24 cellular contexts compared by ENCODE assay signal in the genomic region with DNA sequence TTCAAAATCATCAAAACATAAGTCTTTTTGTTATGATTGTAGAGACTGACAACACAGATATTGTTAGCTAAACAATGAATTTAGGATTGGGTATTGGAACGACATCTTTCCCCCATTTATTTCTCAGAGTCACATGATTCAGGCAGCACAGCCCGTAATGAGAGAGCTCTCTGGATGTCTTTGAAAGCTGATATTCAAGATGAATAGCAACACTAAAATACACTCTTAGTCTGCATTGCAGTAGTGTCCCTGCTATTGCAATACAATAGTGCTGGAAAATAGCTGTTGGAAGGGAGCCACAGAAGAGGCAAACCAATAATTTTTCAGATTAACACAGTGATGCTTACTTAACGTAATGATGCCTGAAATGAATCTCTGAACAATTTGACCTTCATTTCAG. TPM values are rescaled to one million over a fixed set of nuclear protein-coding genes. Genes with fewer than 3 reads are reported as not detected.
DNase-seq lines count a peak whose midpoint lies in the region; ATAC-seq, FAIRE-seq and TF ChIP-seq lines count a peak whose summit lies in the region.
"Had no signal": no experiment of that assay in that cellular context is flagged by ENCODE, and none has a peak within 500 bp of the region (broad histone marks: within the 10 kb centered on the region; RNA-seq: fewer than 3 reads in every experiment).

No MANE protein-coding gene starts in this region.

- no peak for TF ChIP-seq CTCF in fibroblast of pulmonary artery (IDR thresholded peaks at IDR 0.05; ENCODE audit: low read length, missing control alignments)

- ATAC-seq in HG03045 (IDR thresholded peaks at IDR 0.05; ENCODE audit: unreplicated experiment): no peak
- no peak for ATAC-seq in GM18511 (IDR thresholded peaks at IDR 0.05; ENCODE audit: unreplicated experiment)
- ATAC-seq in HG02973 (IDR thresholded peaks at IDR 0.05; ENCODE audit: unreplicated experiment): no peak
- ATAC-seq: activated naive CD8-positive, alpha-beta T cell treated with anti-CD3 and anti-CD28 coated beads, Interleukin-2, amount 50 U/mL, for 24 hours; activated T-cell treated with anti-CD3 and anti-CD28 coated beads, Interleukin-2, amount 50 U/mL, for 4 hours; body of pancreas; left colon had no signal

- no peak overlapping the region for H3K4me3 ChIP-seq in fibroblast of pulmonary artery (replicated peaks; ENCODE audit: low read depth, low read length)
- H3K4me3 ChIP-seq: BLaER1, body of pancreas, hepatocyte, SJCRH30, tibial nerve had no signal

- no peak for TF ChIP-seq POLR2A in GM12891 (IDR thresholded peaks at IDR 0.05; ENCODE audit: low read depth, low read length)

- DNase-seq in GM12891 (ENCODE audit: insufficient read length, low spot score) (no peak), NCI-H748 treated with DMSO at 0.1 percent for 48 hours (lab: John Stamatoyannopoulos, UW) (peak; percentile 4), fibroblast of pulmonary artery (ENCODE audit: low read depth) (peak; percentile 5), putamen (ENCODE audit: low spot score) (peak; percentile 71)
- DNase-seq: ACHN; activated CD4-positive, alpha-beta T cell treated with anti-CD3 and anti-CD28 coated beads, Interleukin-2, amount 10 ng/mL, durations not matched to agents 7 days and 5 days; activated gamma-delta T cell treated with Interleukin-2 at 50 U/mL for 16 hours; activated naive CD8-positive, alpha-beta T cell treated with anti-CD3 and anti-CD28 coated beads, Interleukin-2, amount 50 U/mL, for 24 hours; activated T-cell treated with anti-CD3 and anti-CD28 coated beads, Interleukin-2, amount 50 U/mL, for 4 hours; effector CD8-positive, alpha-beta T cell; foreskin melanocyte; Karpas-422; left colon; naive thymus-derived CD4-positive, alpha-beta T cell; NCI-H2171; NCI-H524 treated with DMSO at 0.1 percent for 48 hours had no signal

- peak; percentile 47 for FAIRE-seq in GM12891 (lab: Jason Lieb, UNC)

TF ChIP-seq in GM12891, 5 proteins besides CTCF, POLR2A, EP300 and RAD21:
- TF ChIP-seq TAF1 (IDR thresholded peaks at IDR 0.05; ENCODE audit: low read depth, low read length) (no peak), POU2F2 (IDR thresholded peaks at IDR 0.05; ENCODE audit: low read depth, low read length) (no peak), SPI1 (IDR thresholded peaks at IDR 0.05; ENCODE audit: low read depth, low read length) (no peak), PAX5 (IDR thresholded peaks at IDR 0.05; ENCODE audit: insufficient read depth, low read length, severe bottlenecking) (no peak), POLR2AphosphoS5 (IDR thresholded peaks at IDR 0.05; ENCODE audit: low read depth, low read length) (no peak)

RNA-seq across cellular contexts. Expression of gene GTSF1, which starts 9.9 kb away (rescaled TPM):
- 108 TPM for polyA plus RNA-seq in GM12891 (2012; ENCODE audit: low read depth, missing spikeins)
- polyA plus RNA-seq: hepatocyte had no signal

RNA-seq across cellular contexts. Expression of gene NCKAP1L, which starts 34.1 kb away (rescaled TPM):
- 116 TPM for polyA plus RNA-seq in GM12891 (2012; ENCODE audit: low read depth, missing spikeins)
- polyA plus RNA-seq: hepatocyte had no signal

RNA-seq across cellular contexts. Expression of gene ITGA5, which starts 44.4 kb away (rescaled TPM):
- 8.4 TPM for polyA plus RNA-seq in GM12891 (2012; ENCODE audit: low read depth, missing spikeins)
